In the genomic region with DNA sequence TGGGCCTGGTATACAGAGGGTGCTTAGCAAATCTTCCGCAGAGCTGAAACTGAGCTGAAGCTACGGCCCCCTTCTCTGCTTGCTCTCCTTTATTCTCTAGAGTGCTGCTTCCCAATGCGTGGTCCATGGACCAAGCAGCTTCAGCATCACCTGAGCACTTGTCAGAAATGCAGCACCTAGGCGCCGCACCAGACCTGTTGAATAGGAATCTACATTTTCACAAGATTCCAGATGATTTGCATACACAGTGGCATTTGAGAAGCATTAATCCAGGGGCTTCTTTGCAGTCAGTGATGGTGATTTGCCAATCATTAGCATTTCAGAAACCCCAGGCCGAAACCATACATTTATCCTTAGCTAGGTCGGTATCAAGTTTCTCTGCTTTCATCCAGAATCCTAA, we compare ENCODE assay signal across 21 cellular contexts.
"Had no signal": no experiment of that assay in that cellular context is flagged by ENCODE, and none has a peak within 500 bp of the region (broad histone marks: within the 10 kb centered on the region; RNA-seq: fewer than 3 reads in every experiment).

No MANE protein-coding gene starts in this region.

- H3K9ac ChIP-seq: SK-N-SH had no signal

- H3K27ac Mint-ChIP-seq: T-cell had no signal

- H3K4me1 Mint-ChIP-seq: T-cell had no signal

- H3K4me3 Mint-ChIP-seq: T-cell had no signal

- H3K36me3 Mint-ChIP-seq: T-cell had no signal

- H3K9me3 ChIP-seq: SK-N-SH had no signal

- DNase-seq: KBM-7, MV-4-11, NCI-H1048, NCI-H1105, NCI-H1417, NCI-H1436 treated with DMSO at 0.1 percent for 48 hours, NCI-H1694 treated with DMSO at 0.1 percent for 48 hours, NCI-H1930, NCI-H2081, NCI-H2107, NCI-H2227 treated with DMSO at 0.1 percent for 48 hours, NCI-H446, NCI-H510A, NCI-H524 treated with DMSO at 0.1 percent for 48 hours, NCI-H748 treated with DMSO at 0.1 percent for 48 hours, PC-3, SHP77, SK-N-SH, SW 1271, T-cell had no signal

- H3K27ac ChIP-seq: RWPE1 had no signal

- H3K27me3 Mint-ChIP-seq: T-cell had no signal

- H3K4me2 ChIP-seq: SK-N-SH had no signal
